ENCODE assay signal across 2 cellular contexts in the genomic region with DNA sequence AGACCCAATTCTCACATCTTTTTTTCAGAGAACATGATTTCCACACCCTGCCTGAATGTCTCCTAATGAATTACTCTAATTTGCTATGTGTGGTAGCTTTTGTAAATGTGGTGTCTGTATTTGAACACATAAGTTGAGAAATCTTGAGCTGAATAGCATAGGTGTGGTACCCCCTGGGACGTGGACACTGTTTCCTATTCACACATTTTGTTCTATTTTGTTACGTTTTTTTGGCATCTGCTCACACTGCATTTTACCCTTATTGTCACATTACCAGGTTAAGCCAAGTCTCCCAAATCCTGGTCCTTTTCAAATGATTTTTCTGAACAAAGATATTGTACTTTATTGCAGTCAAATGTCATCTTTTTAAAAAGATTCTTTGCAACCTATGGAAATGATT.
TF ChIP-seq lines count a peak whose summit lies in the region.

No MANE protein-coding gene starts in this region.

TF ChIP-seq in A549, 52 proteins besides CTCF, POLR2A, EP300 and RAD21:
- no peak for TF ChIP-seq TP53 (CRISPR knock-in tag; IDR thresholded peaks at IDR 0.05)
- TF ChIP-seq RCOR1 (IDR thresholded peaks at IDR 0.05; ENCODE audit: low read depth, low read length): no peak
- TF ChIP-seq FOSL2 (IDR thresholded peaks at IDR 0.05): no peak
- TF ChIP-seq FOSL2 (CRISPR knock-in tag; IDR thresholded peaks at IDR 0.05): no peak
- TF ChIP-seq FOSB (CRISPR knock-in tag; IDR thresholded peaks at IDR 0.05): no peak

TF ChIP-seq in K562, 482 proteins besides CTCF, POLR2A, EP300 and RAD21:
- no peak for TF ChIP-seq ZNF124 (CRISPR knock-in tag; IDR thresholded peaks at IDR 0.05)
- no peak for TF ChIP-seq FIP1L1 (IDR thresholded peaks at IDR 0.05; ENCODE audit: low read depth, low read length, poor library complexity, severe bottlenecking)
- TF ChIP-seq NFIX (CRISPR knock-in tag; IDR thresholded peaks at IDR 0.05; ENCODE audit: low read depth): no peak
- no peak for TF ChIP-seq CBFA2T2 (conservative IDR thresholded peaks at IDR 0.05)
- no peak for TF ChIP-seq ETS2 (tag; IDR thresholded peaks at IDR 0.05; ENCODE audit: borderline replicate concordance, poor library complexity, severe bottlenecking)
- no peak for TF ChIP-seq ZBTB26 (CRISPR knock-in tag; IDR thresholded peaks at IDR 0.05)
- no peak for TF ChIP-seq ZNF146 (CRISPR knock-in tag; IDR thresholded peaks at IDR 0.05; ENCODE audit: unreplicated experiment)
- TF ChIP-seq ZNF592 (IDR thresholded peaks at IDR 0.05): no peak
- TF ChIP-seq RBM14 (IDR thresholded peaks at IDR 0.05; ENCODE audit: borderline replicate concordance, insufficient read depth, low read depth, low read length): no peak
- TF ChIP-seq ZNF644 (tag; IDR thresholded peaks at IDR 0.05; ENCODE audit: low read depth): no peak
- no peak for TF ChIP-seq FOXK1 (CRISPR knock-in tag; IDR thresholded peaks at IDR 0.05; ENCODE audit: borderline replicate concordance)
- TF ChIP-seq HDAC6 (IDR thresholded peaks at IDR 0.05; ENCODE audit: low read depth, low read length): no peak
- no peak for TF ChIP-seq PRMT5 (CRISPR knock-in tag; IDR thresholded peaks at IDR 0.05)
- no peak for TF ChIP-seq ZNF24 (IDR thresholded peaks at IDR 0.05)
- TF ChIP-seq EZH2 (IDR thresholded peaks at IDR 0.05; ENCODE audit: borderline replicate concordance, low read depth, low read length): no peak
